ENCODE assay signal across 9 cellular contexts in genomic region chr3:194312743-194313281, GRCh38. TPM values are rescaled to one million over a fixed set of nuclear protein-coding genes. Genes with fewer than 3 reads are reported as not detected.
A peak's percentile ranks its signal among the peaks of the same experiment; 100 is the strongest.
DNase-seq lines count a peak whose midpoint lies in the region; ATAC-seq and TF ChIP-seq lines count a peak whose summit lies in the region.
"Had no signal": no experiment of that assay in that cellular context is flagged by ENCODE, and none has a peak within 500 bp of the region (broad histone marks: within the 10 kb centered on the region; RNA-seq: fewer than 3 reads in every experiment).

No MANE protein-coding gene starts in this region.

- H3K27me3 ChIP-seq in MG63: no peaks in the 10 kb centered on the region
- H3K27me3 ChIP-seq in neural progenitor cell: peaks cover 21% of the 10 kb centered on the region
- H3K27me3 ChIP-seq in H7 (ENCODE audit: control insufficient read depth, insufficient read depth, low read length): peaks cover 6% of the 10 kb centered on the region

- no peaks in the 10 kb centered on the region for H3K36me3 ChIP-seq in MG63
- no peaks in the 10 kb centered on the region for H3K36me3 ChIP-seq in neural progenitor cell
- H3K36me3 ChIP-seq in H7 (replicated peaks; ENCODE audit: control insufficient read depth, insufficient read depth, low read length): no peaks in the 10 kb centered on the region

- DNase-seq in AG20443 (ENCODE audit: low spot score) (peak; percentile 52), MG63 (peak; percentile 94), epithelial cell of esophagus (ENCODE audit: low read depth) (peak; percentile 67), neural progenitor cell (ENCODE audit: low spot score) (peak; percentile 55), T-cell (no peak), H7 (no peak)
- DNase-seq in activated CD4-positive, CD25-positive, alpha-beta regulatory T cell treated with anti-CD3 and anti-CD28 coated beads, Interleukin-2, amount 50 U/mL, for 72 hours: no peak

- no peak overlapping the region for H3K9ac ChIP-seq in neural progenitor cell

- H3K27ac ChIP-seq in neural progenitor cell: no peak overlapping the region

- H3K4me1 ChIP-seq in neural progenitor cell: peaks cover 40% of the 10 kb centered on the region

- TF ChIP-seq CTCF in epithelial cell of esophagus (IDR thresholded peaks at IDR 0.05; ENCODE audit: insufficient read depth, low read depth, low read length, missing control alignments) (no peak), neural progenitor cell (IDR thresholded peaks at IDR 0.05) (no peak)

- H3K4me3 ChIP-seq in MG63 (no peak overlapping the region), epithelial cell of esophagus (ENCODE audit: low read length) (no peak overlapping the region), neural progenitor cell (no peak overlapping the region), H7 (ENCODE audit: insufficient read depth, low read depth, low read length) (no peak overlapping the region)

- H3K27me3 Mint-ChIP-seq in neural progenitor cell (ENCODE audit: insufficient read depth, low read depth) (peaks cover 70% of the 10 kb centered on the region), T-cell (peaks cover 7 to 24% of the 10 kb centered on the region in 2 donors)

- H3K4me3 Mint-ChIP-seq in neural progenitor cell (peak overlapping the region; percentile 35), T-cell (no peak overlapping the region)

- H3K9me3 Mint-ChIP-seq in neural progenitor cell: peaks cover 9% of the 10 kb centered on the region
- no peaks in the 10 kb centered on the region for H3K9me3 Mint-ChIP-seq in T-cell

- ATAC-seq in GM18867 (IDR thresholded peaks at IDR 0.05; ENCODE audit: unreplicated experiment) (no peak), T-cell (replicated peaks in 1 of 4) (no peak)
- ATAC-seq: Panc1 had no signal

- H3K79me2 ChIP-seq in neural progenitor cell (ENCODE audit: low read depth): no peaks in the 10 kb centered on the region

- H3K4me1 Mint-ChIP-seq in neural progenitor cell (peaks cover 41% of the 10 kb centered on the region), T-cell (peaks cover 18 to 25% (median 21%) of the 10 kb centered on the region in 3 donors)

- POLR2A ChIA-PET in T-cell (lab: Charles Lee): interaction anchor here in 1 of 2 donors (0.6 kb wide), 1 partner anchor 354 kb away, joined by 5 read pairs; no protein-coding TSS in a partner anchor

- no peak overlapping the region for H2AFZ ChIP-seq in neural progenitor cell (replicated peaks)

- peak overlapping the region; percentile 3 for H3K4me2 ChIP-seq in neural progenitor cell

- H3F3A ChIP-seq in neural progenitor cell (ENCODE audit: low read depth): peaks cover 26% of the 10 kb centered on the region

- H3K9me3 ChIP-seq in MG63: peaks cover 4% of the 10 kb centered on the region; the same call in 1 of the 2 replicates
- no peaks in the 10 kb centered on the region for H3K9me3 ChIP-seq in neural progenitor cell (ENCODE audit: low read depth)

- CTCF ChIA-PET in T-cell (lab: Charles Lee): interaction anchor here in 1 of 2 donors (0.7 to 1.0 kb wide), 2 partner anchors 49 to 605 kb away, joined by 3 to 5 read pairs; no protein-coding TSS in a partner anchor

- H4K20me1 ChIP-seq in neural progenitor cell (ENCODE audit: low read depth): no peaks in the 10 kb centered on the region

- H3K27ac Mint-ChIP-seq in neural progenitor cell: no peak overlapping the region
- no peak overlapping the region for H3K27ac Mint-ChIP-seq in T-cell

- H3K36me3 Mint-ChIP-seq in neural progenitor cell (no peaks in the 10 kb centered on the region), T-cell (no peaks in the 10 kb centered on the region)

RNA-seq across cellular contexts. Expression of gene CPN2, which starts 38.3 kb away (rescaled TPM):
- not detected in 2 replicates for total RNA-seq in MG63 (2014; rRNA removed; shearing (Covaris generic); ENCODE audit: low replicate concordance)
- not detected in 2 replicates for total RNA-seq in neural progenitor cell (ENCODE audit: low replicate concordance)
- under 1 TPM in 2 of 5 donors, not detected in 3; 0.12 to 0.13 TPM for total RNA-seq in T-cell
- 0.21 TPM in 1 of 2 replicates, not detected in the other for total RNA-seq in H7 (2014; rRNA removed; shearing (Covaris generic))

RNA-seq across cellular contexts. Expression of gene LRRC15, which starts 56.7 kb away (rescaled TPM):
- total RNA-seq in MG63 (2014; rRNA removed; shearing (Covaris generic); ENCODE audit: low replicate concordance): 0.07 and 0.49 TPM in 2 replicates
- total RNA-seq in neural progenitor cell (ENCODE audit: low replicate concordance) (not detected in 2 replicates), T-cell (not detected)
- total RNA-seq in H7 (2014; rRNA removed; shearing (Covaris generic)): 0.18 and 0.21 TPM in 2 replicates

Comparison
In these comparisons a context has a peak if more than half of its experiments do, and no peak if none do; other contexts are left out.
1. DNase-seq: peak in AG20443 (single experiment), MG63 (single experiment), epithelial cell of esophagus (single experiment) and neural progenitor cell (single experiment); none in T-cell (0 of 34), H7 (single experiment) and activated CD4-positive, CD25-positive, alpha-beta regulatory T cell treated with anti-CD3 and anti-CD28 coated beads, Interleukin-2, amount 50 U/mL, for 72 hours (single experiment).